Comparison of ENCODE assay signal across 27 cellular contexts in genomic region chr17:56185491-56185890, GRCh38. TPM values are rescaled to one million over a fixed set of nuclear protein-coding genes. Genes with fewer than 3 reads are reported as not detected.
DNase-seq lines count a peak whose midpoint lies in the region; TF ChIP-seq lines count a peak whose summit lies in the region.
"Had no signal": no experiment of that assay in that cellular context is flagged by ENCODE, and none has a peak within 500 bp of the region (broad histone marks: within the 10 kb centered on the region; RNA-seq: fewer than 3 reads in every experiment).

No MANE protein-coding gene starts in this region.

- H3K27me3 ChIP-seq in MG63 = no peaks in the 10 kb centered on the region
- H3K27me3 ChIP-seq: body of pancreas, left lung, ovary, stomach, transverse colon had no signal

- H3K4me3 ChIP-seq in AG09309 (ENCODE audit: control insufficient read depth, low read depth, low read length) (no peak overlapping the region), cardiac fibroblast (replicated peaks in 1 of 2; ENCODE audit: low read depth in 2 of 2, low read length in 2 of 2) (no peak overlapping the region), MG63 (no peak overlapping the region)
- H3K4me3 ChIP-seq: body of pancreas, K562, left lung, ovary, stomach, transverse colon had no signal

- peak; percentile 55 for DNase-seq in AG09309 (ENCODE audit: low read depth)
- peak; percentile 29 for DNase-seq in RPMI7951 (ENCODE audit: low read depth)
- DNase-seq in cardiac fibroblast (ENCODE audit: low read depth in 2 of 2) = peak; percentile 18 to 46
- peak; percentile 81 for DNase-seq in iris pigment epithelial cell (ENCODE audit: low read depth)
- no peak for DNase-seq in MG63
- DNase-seq in D341Med (ENCODE audit: low spot score) = no peak
- DNase-seq in T1000 (lab: John Stamatoyannopoulos, UW) = no peak
- DNase-seq in HuH-7 (ENCODE audit: low spot score) = no peak
- DNase-seq: activated T-cell treated with anti-CD3 and anti-CD28 coated beads, Interleukin-2, amount 50 U/mL, for 72 hours; body of pancreas; C1 segment of cervical spinal cord; Calu3; effector memory CD8-positive, alpha-beta T cell; left lung; midbrain; MV-4-11; NCI-H187; ovary; right cardiac atrium; stimulated activated CD4-positive, alpha-beta T cell treated with anti-CD3 and anti-CD28 coated beads, Interleukin-15, amount 100 ng/mL, for 24 hours; stomach; transverse colon had no signal

- TF ChIP-seq CTCF in AG09309 (IDR thresholded peaks at IDR 0.05; ENCODE audit: control insufficient read depth, insufficient read depth, low read depth, low read length, missing control alignments) (no peak), cardiac fibroblast (IDR thresholded peaks at IDR 0.05; ENCODE audit: low read depth, low read length) (no peak)

- no peaks in the 10 kb centered on the region; the same call in 1 of the 2 replicates for H3K9me3 ChIP-seq in MG63
- H3K9me3 ChIP-seq: body of pancreas, left lung, ovary, stomach, transverse colon had no signal

- H3K36me3 ChIP-seq in MG63 = peaks cover 3% of the 10 kb centered on the region
- H3K36me3 ChIP-seq: left lung, ovary, stomach, transverse colon had no signal

RNA-seq across cellular contexts. Expression of gene ANKFN1, which starts 32.2 kb away (rescaled TPM):
- 1.1 and 2.2 TPM in 2 replicates for total RNA-seq in RPMI7951 (2014; rRNA removed; shearing (Covaris generic))
- 6.0 and 7.0 TPM in 2 replicates for total RNA-seq in MG63 (2014; rRNA removed; shearing (Covaris generic); ENCODE audit: low replicate concordance)
- total RNA-seq: activated CD8-positive, alpha-beta memory T cell treated with anti-CD3 and anti-CD28 coated beads for 36 hours; activated naive CD4-positive, alpha-beta T cell treated with anti-CD3 and anti-CD28 coated beads, Interleukin-2, amount 50 U/mL, for 72 hours; activated T-cell treated with anti-CD3 and anti-CD28 coated beads, Interleukin-2, amount 50 U/mL, for 72 hours; Calu3; Daoy; natural killer cell treated with Interleukin-12 subunit alpha and Interleukin-12 subunit beta and Interleukin-15 and Interleukin-18, amount 100 ng/mL, for 72 hours had no signal

Comparison
In these comparisons a context has a peak if more than half of its experiments do, and no peak if none do; other contexts are left out.
1. DNase-seq: peak in AG09309 (single experiment), RPMI7951 (single experiment), cardiac fibroblast (2 of 2) and iris pigment epithelial cell (single experiment); none in MG63 (single experiment), D341Med (single experiment), T1000 (single experiment) and HuH-7 (single experiment).